ENCODE assay signal across 8 cellular contexts in the genomic region with DNA sequence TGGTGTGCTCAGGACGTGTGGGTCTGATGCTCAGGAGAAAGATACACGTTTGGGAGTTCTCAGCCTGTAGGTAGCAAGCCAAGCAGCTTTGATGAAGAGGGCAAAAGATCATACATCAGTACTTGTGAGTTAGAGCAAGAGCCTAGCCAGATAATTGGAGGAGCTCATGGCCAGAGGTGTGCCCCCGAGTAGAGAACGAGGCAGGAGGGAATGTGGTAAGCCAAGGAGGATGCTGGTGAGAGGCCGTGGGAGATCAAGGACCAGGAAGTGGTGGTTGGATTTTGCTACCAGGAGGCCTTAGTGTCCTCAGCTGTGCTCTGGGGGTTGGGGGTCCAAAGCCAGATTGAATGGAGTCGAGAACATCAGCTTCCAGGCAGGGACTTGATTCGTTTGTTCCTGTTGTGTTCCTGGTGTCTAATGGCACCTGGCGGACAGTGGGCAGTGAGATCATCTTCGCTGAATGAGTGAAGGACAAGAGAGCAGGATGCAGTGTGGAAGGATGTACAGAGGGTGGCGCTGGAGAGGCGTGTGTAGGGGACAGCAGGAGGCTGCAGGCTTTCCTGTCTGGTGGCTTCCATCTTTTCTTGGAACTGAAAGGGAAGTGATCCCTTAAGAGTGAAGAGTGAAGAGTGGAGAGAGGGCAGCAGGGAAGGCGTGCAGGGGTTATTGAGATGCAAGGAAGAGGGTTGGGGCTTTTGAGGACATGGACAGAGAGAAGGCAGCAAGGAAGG. TPM values are rescaled to one million over a fixed set of nuclear protein-coding genes. Genes with fewer than 3 reads are reported as not detected.
DNase-seq lines count a peak whose midpoint lies in the region; ATAC-seq and TF ChIP-seq lines count a peak whose summit lies in the region.

No MANE protein-coding gene starts in this region.

- H3K36me3 ChIP-seq in PC-3 (ENCODE audit: low read depth, low read length) (no peaks in the 10 kb centered on the region; the same call in 1 of the 2 replicates), mesendoderm (ENCODE audit: control insufficient read depth, insufficient read depth, low read length) (peaks cover 18% of the 10 kb centered on the region)

- H3K27ac ChIP-seq in PC-3 (ENCODE audit: low read length) = no peak overlapping the region
- no peak overlapping the region for H3K27ac ChIP-seq in mesendoderm (ENCODE audit: low read depth, low read length)

- DNase-seq in AG20443 (ENCODE audit: low spot score) = peak; percentile 66
- DNase-seq in PC-3 = peak; percentile 43
- no peak for DNase-seq in central memory CD8-positive, alpha-beta T cell (ENCODE audit: low spot score in 2 of 2)
- peak; percentile 87 for DNase-seq in mesendoderm
- no peak for DNase-seq in NCI-H226
- DNase-seq in NCI-H187 treated with DMSO at 0.1 percent for 48 hours (lab: John Stamatoyannopoulos, UW) = no peak

- TF ChIP-seq CTCF in GM12875 (IDR thresholded peaks at IDR 0.05; ENCODE audit: borderline replicate concordance, insufficient read depth, low read depth, low read length) (peak; percentile 68), PC-3 (conservative IDR thresholded peaks at IDR 0.05; ENCODE audit: low read depth, low read length) (peak; percentile 59)

- H3K4me1 ChIP-seq in PC-3 (ENCODE audit: insufficient read depth, low read length) (0 out of 2 replicates have a peak, but pooled peaks cover 4% of the 10 kb centered on the region), mesendoderm (ENCODE audit: control insufficient read depth, low read depth, low read length) (no peaks in the 10 kb centered on the region)

- no peaks in the 10 kb centered on the region for H3K9me2 ChIP-seq in PC-3 (replicated peaks; ENCODE audit: low read length)

- no peak overlapping the region for H2AK5ac ChIP-seq in mesendoderm (ENCODE audit: low read length)

- no TSS peak for BruUV-seq in PC-3 (replicated peaks; lab: Mats Ljungman, UMichigan)

- H4K8ac ChIP-seq in mesendoderm (ENCODE audit: low read depth, low read length) = no peak overlapping the region

- H3K4ac ChIP-seq in mesendoderm (ENCODE audit: low read depth, low read length) = no peak overlapping the region

- no peak overlapping the region for H3K9ac ChIP-seq in PC-3 (ENCODE audit: low read length)
- H3K9ac ChIP-seq in mesendoderm (ENCODE audit: low read length) = no peak overlapping the region

- CTCF ChIA-PET in PC-3 (lab: Charles Lee) = no interaction called here

- H3K4me3 ChIP-seq in GM12875 (ENCODE audit: low read depth, low read length) (no peak overlapping the region), PC-3 (ENCODE audit: low read length) (no peak overlapping the region), mesendoderm (ENCODE audit: low read length) (no peak overlapping the region)

- no peak overlapping the region for H2BK15ac ChIP-seq in mesendoderm (replicated peaks; ENCODE audit: low read depth)

- no peak overlapping the region for H3K23ac ChIP-seq in mesendoderm (ENCODE audit: low read length)

- H3K27ac Mint-ChIP-seq in central memory CD8-positive, alpha-beta T cell (ENCODE audit: low read depth) = peak overlapping the region; percentile 0

- H2BK5ac ChIP-seq in mesendoderm (ENCODE audit: low read length) = no peak overlapping the region

- no peaks in the 10 kb centered on the region for H3F3A ChIP-seq in PC-3 (ENCODE audit: low read length, unreplicated experiment)

- H2AFZ ChIP-seq in PC-3 (ENCODE audit: low read length) = no peak overlapping the region

- peaks cover 12% of the 10 kb centered on the region for H3K36me3 Mint-ChIP-seq in central memory CD8-positive, alpha-beta T cell (ENCODE audit: insufficient read depth)

- no peak overlapping the region for H2BK120ac ChIP-seq in mesendoderm (ENCODE audit: low read depth, low read length)

- H3K79me1 ChIP-seq in mesendoderm (ENCODE audit: low read length) = peaks cover 4% of the 10 kb centered on the region

- no peaks in the 10 kb centered on the region for H3K79me2 ChIP-seq in PC-3 (ENCODE audit: low read length)
- H3K79me2 ChIP-seq in mesendoderm (ENCODE audit: control insufficient read depth, insufficient read depth, low read length) = no peaks in the 10 kb centered on the region

- WGBS in mesendoderm (ENCODE audit: extremely low coverage, insufficient coverage, low lambda C conversion rate) = no CpG with 5 or more reads among the region's 12 CpGs

- H3K9me3 Mint-ChIP-seq in central memory CD8-positive, alpha-beta T cell = no peaks in the 10 kb centered on the region

- intact Hi-C loops in PC-3 (cut with micrococcal nuclease) = no loop called here

- no peak overlapping the region for H3K56ac ChIP-seq in mesendoderm (ENCODE audit: low read length)

- H4K5ac ChIP-seq in mesendoderm (ENCODE audit: low read length) = no peak overlapping the region

- no peak overlapping the region for H3K4me2 ChIP-seq in PC-3 (ENCODE audit: low read length)
- H3K4me2 ChIP-seq in mesendoderm (ENCODE audit: low read length) = no peak overlapping the region

- ATAC-seq in PC-3 (peak; percentile 31; the same call in 1 of the 2 replicates), GM21360 (IDR thresholded peaks at IDR 0.05; ENCODE audit: unreplicated experiment) (no peak)
- ATAC-seq in central memory CD8-positive, alpha-beta T cell (replicated peaks; ENCODE audit: extremely low read depth, poor library complexity, severe bottlenecking) = no peak

- H3K18ac ChIP-seq in mesendoderm (ENCODE audit: low read length) = no peak overlapping the region

- H3K9me3 ChIP-seq in PC-3 (ENCODE audit: low read length) = no peaks in the 10 kb centered on the region

- POLR2A ChIA-PET in PC-3 (lab: Charles Lee; ENCODE audit: unreplicated experiment) = no interaction called here

- H3K27me3 Mint-ChIP-seq in central memory CD8-positive, alpha-beta T cell = no peaks in the 10 kb centered on the region

- H3K27me3 ChIP-seq in PC-3 (ENCODE audit: low read length) = no peaks in the 10 kb centered on the region
- H3K27me3 ChIP-seq in mesendoderm (ENCODE audit: insufficient read depth, low read length, poor library complexity) = no peaks in the 10 kb centered on the region

- no peaks in the 10 kb centered on the region for H4K20me1 ChIP-seq in PC-3 (ENCODE audit: low read length)

- H3K4me3 Mint-ChIP-seq in central memory CD8-positive, alpha-beta T cell = no peak overlapping the region

- H3K4me1 Mint-ChIP-seq in central memory CD8-positive, alpha-beta T cell = peaks cover 17% of the 10 kb centered on the region

RNA-seq across cellular contexts. Expression of a gene that starts 11.6 kb away (rescaled TPM):
- 36.2 and 48.5 TPM in 2 replicates for total RNA-seq in PC-3 (2014; rRNA removed)
- polyA plus RNA-seq in mesendoderm (2013, experiment 1 of 2) = 46.9 TPM
- 47.5 TPM for polyA plus RNA-seq in mesendoderm (2013, experiment 2 of 2)

RNA-seq across cellular contexts. Expression of a gene that starts 13.9 kb away (rescaled TPM):
- total RNA-seq in PC-3 (2014; rRNA removed) = 3.6 and 5.7 TPM in 2 replicates
- polyA plus RNA-seq in mesendoderm (2013, experiment 1 of 2) = 3.6 TPM
- 3.5 TPM for polyA plus RNA-seq in mesendoderm (2013, experiment 2 of 2)

RNA-seq across cellular contexts. Expression of a gene that starts 22.6 kb away (rescaled TPM):
- total RNA-seq in PC-3 (2014; rRNA removed) = 7.9 and 8.6 TPM in 2 replicates
- 27.7 TPM for polyA plus RNA-seq in mesendoderm (2013, experiment 1 of 2)
- polyA plus RNA-seq in mesendoderm (2013, experiment 2 of 2) = 25.3 TPM

RNA-seq across cellular contexts. Expression of a gene that starts 38.6 kb away (rescaled TPM):
- total RNA-seq in PC-3 (2014; rRNA removed) = 0.29 and 0.98 TPM in 2 replicates
- 1.7 TPM for polyA plus RNA-seq in mesendoderm (2013, experiment 1 of 2)
- 1.6 TPM for polyA plus RNA-seq in mesendoderm (2013, experiment 2 of 2)

RNA-seq across cellular contexts. Expression of a gene that starts 41.1 kb away (rescaled TPM):
- total RNA-seq in PC-3 (2014; rRNA removed) = 75.6 and 97.3 TPM in 2 replicates
- polyA plus RNA-seq in mesendoderm (2013, experiment 1 of 2) = 24.5 TPM
- 23.1 TPM for polyA plus RNA-seq in mesendoderm (2013, experiment 2 of 2)

Comparison
In these comparisons a context has a peak if more than half of its experiments do, and no peak if none do; other contexts are left out.
1. DNase-seq: peak in AG20443 (single experiment), PC-3 (single experiment) and mesendoderm (single experiment); none in central memory CD8-positive, alpha-beta T cell (0 of 2), NCI-H226 (single experiment) and NCI-H187 treated with DMSO at 0.1 percent for 48 hours (single experiment).